1 cellular context compared by ENCODE assay signal in genomic region chr3:16177962-16178627, GRCh38.
TF ChIP-seq lines count a peak whose summit lies in the region.

No MANE protein-coding gene starts in this region.

TF ChIP-seq in HepG2, 621 proteins besides CTCF, POLR2A, EP300 and RAD21 (continued from another document):
- peak; percentile 58; the same call in 1 of the 2 replicates for TF ChIP-seq ZFX (CRISPR knock-in tag; IDR thresholded peaks at IDR 0.05; ENCODE audit: low read depth)
- peak; percentile 73 for TF ChIP-seq SALL1 (CRISPR knock-in tag; IDR thresholded peaks at IDR 0.05)
- TF ChIP-seq ZNF891 (CRISPR knock-in tag; IDR thresholded peaks at IDR 0.05), result 0 out of 2 replicates have a peak, but pooled peaks have one; percentile 15
- TF ChIP-seq ELF1 (CRISPR knock-in tag; IDR thresholded peaks at IDR 0.05), result 0 out of 2 replicates have a peak, but pooled peaks have one; percentile 16
- TF ChIP-seq SMC3 (IDR thresholded peaks at IDR 0.05; ENCODE audit: low read length), result peak; percentile 60
- 0 out of 2 replicates have a peak, but pooled peaks have one; percentile 28 for TF ChIP-seq GATAD1 (CRISPR knock-in tag; IDR thresholded peaks at IDR 0.05)
- peak; percentile 55; the same call in 1 of the 2 replicates for TF ChIP-seq FOXO1 (CRISPR knock-in tag; IDR thresholded peaks at IDR 0.05)
- TF ChIP-seq ZNF605 (CRISPR knock-in tag; IDR thresholded peaks at IDR 0.05), result no peak
- TF ChIP-seq PRDM15 (CRISPR knock-in tag; IDR thresholded peaks at IDR 0.05), result no peak
- peak; percentile 60 for TF ChIP-seq ZNF687 (CRISPR knock-in tag; IDR thresholded peaks at IDR 0.05)
